Comparison of ENCODE assay signal across 9 cellular contexts in the genomic region with DNA sequence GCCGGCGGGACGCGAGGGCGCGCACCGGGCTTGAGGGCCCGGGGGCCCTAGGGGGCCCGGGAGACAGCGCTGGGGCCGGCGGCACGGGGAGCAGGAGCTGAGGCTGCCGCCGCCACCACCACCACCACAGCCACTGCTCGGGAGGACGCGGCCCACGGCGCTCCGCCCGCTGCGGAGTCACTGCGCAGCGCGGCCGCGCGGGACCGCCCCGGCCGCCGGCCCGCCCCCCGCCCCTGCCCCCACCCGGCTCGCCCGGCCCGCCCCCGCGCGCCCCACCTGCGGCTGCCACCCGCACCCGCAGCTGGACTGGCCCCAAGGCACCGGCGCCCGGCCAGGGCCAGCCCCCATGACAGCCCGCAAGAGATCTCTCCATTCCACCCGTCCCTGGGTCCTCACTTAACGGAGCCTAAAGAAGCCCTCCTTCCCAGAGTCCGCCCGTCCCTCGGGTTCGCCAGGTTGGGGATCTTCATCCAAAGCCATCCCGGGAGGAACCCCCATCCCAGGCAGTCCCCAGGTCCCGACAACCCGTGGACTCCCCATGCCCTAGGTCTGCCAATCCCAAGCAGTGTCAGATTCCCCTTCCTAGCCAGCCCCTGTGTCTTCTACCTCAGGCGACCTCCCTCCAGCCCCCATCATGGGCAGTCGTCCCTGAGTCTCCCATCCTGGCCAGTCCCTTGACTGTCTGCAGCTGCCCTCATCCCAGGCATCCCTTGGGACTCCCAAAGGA. TPM values are rescaled to one million over a fixed set of nuclear protein-coding genes. Genes with fewer than 3 reads are reported as not detected.
A peak's percentile ranks its signal among the peaks of the same experiment; 100 is the strongest.
DNase-seq lines count a peak whose midpoint lies in the region; ATAC-seq, FAIRE-seq and TF ChIP-seq lines count a peak whose summit lies in the region.
"Had no signal": no experiment of that assay in that cellular context is flagged by ENCODE, and none has a peak within 500 bp of the region (broad histone marks: within the 10 kb centered on the region; RNA-seq: fewer than 3 reads in every experiment).

No MANE protein-coding gene starts in this region.

- H4K12ac ChIP-seq in trophoblast cell (ENCODE audit: low read depth, low read length): no peak overlapping the region

- no peak overlapping the region for H3K23ac ChIP-seq in trophoblast cell (ENCODE audit: low read length)

- ATAC-seq in GM19324 (IDR thresholded peaks at IDR 0.05; ENCODE audit: low FRiP score, unreplicated experiment) (no peak), HG03439 (IDR thresholded peaks at IDR 0.05; ENCODE audit: unreplicated experiment) (no peak), HG03039 (IDR thresholded peaks at IDR 0.05; ENCODE audit: unreplicated experiment) (no peak)

- no peak for FAIRE-seq in H54 (lab: Jason Lieb, UNC)
- no peak for FAIRE-seq in HTR-8/SVneo (lab: Jason Lieb, UNC)
- FAIRE-seq: islet of Langerhans had no signal

- H3K36me3 ChIP-seq in trophoblast cell (ENCODE audit: control insufficient read depth in 1 of 2, insufficient read depth in 2 of 2, low read length in 2 of 2): no peaks in the 10 kb centered on the region

- no peak overlapping the region for H3K18ac ChIP-seq in trophoblast cell (ENCODE audit: low read length)

- H3K9ac ChIP-seq in trophoblast cell (ENCODE audit: low read length): no peak overlapping the region

- H3K4me1 ChIP-seq in trophoblast cell (ENCODE audit: control insufficient read depth in 1 of 2, insufficient read depth in 2 of 2, low read length in 2 of 2): peaks cover 5 to 9% of the 10 kb centered on the region in 2 experiments

- no peak overlapping the region for H2AK5ac ChIP-seq in trophoblast cell (ENCODE audit: low read length)

- TF ChIP-seq CTCF in WI38 (IDR thresholded peaks at IDR 0.05; ENCODE audit: low read depth, low read length): no peak

- no peak overlapping the region for H3K27ac ChIP-seq in trophoblast cell (ENCODE audit: low read depth, low read length)

- peak overlapping the region; percentile 70 for H2AFZ ChIP-seq in trophoblast cell (ENCODE audit: insufficient read depth, low read length, poor library complexity)

- no peak overlapping the region for H2BK12ac ChIP-seq in trophoblast cell (ENCODE audit: low read length)

- H4K91ac ChIP-seq in trophoblast cell (ENCODE audit: low read depth, low read length): no peak overlapping the region

- no CpG with 5 or more reads among the region's 60 CpGs for WGBS in trophoblast cell (ENCODE audit: extremely low coverage, insufficient coverage, insufficient read length)

- peak; percentile 86 for TF ChIP-seq POLR2A in H54 (IDR thresholded peaks at IDR 0.05; ENCODE audit: low read depth, low read length)

- H3K14ac ChIP-seq in trophoblast cell (ENCODE audit: low read length): no peak overlapping the region

- H3K27me3 ChIP-seq in trophoblast cell (ENCODE audit: insufficient read depth, low read length): peaks cover 29% of the 10 kb centered on the region

- no peak overlapping the region for H2BK5ac ChIP-seq in trophoblast cell (ENCODE audit: low read depth, low read length, poor library complexity)

- H3K9me3 ChIP-seq in trophoblast cell (ENCODE audit: insufficient read depth, low read depth, low read length): peaks cover 2% of the 10 kb centered on the region

- no peak overlapping the region for H3K4ac ChIP-seq in trophoblast cell (ENCODE audit: low read depth, low read length)

- H3K79me2 ChIP-seq in trophoblast cell (ENCODE audit: control insufficient read depth, insufficient read depth, low read length, poor library complexity): no peaks in the 10 kb centered on the region

- no peak for DNase-seq in H54 (ENCODE audit: insufficient read length, low spot score)
- peak; percentile 8 for DNase-seq in glomerular visceral epithelial cell (ENCODE audit: extremely low spot score)
- DNase-seq in trophoblast cell: peak in 1 of 2 donors; percentile 27
- DNase-seq in HTR-8/SVneo (ENCODE audit: insufficient read length, low spot score): no peak

- H2BK120ac ChIP-seq in trophoblast cell (ENCODE audit: insufficient read depth, low read length, poor library complexity): no peak overlapping the region

- peak overlapping the region; percentile 81 for H3K4me2 ChIP-seq in trophoblast cell (ENCODE audit: low read length)

- H3K4me3 ChIP-seq in WI38 (ENCODE audit: low read depth, low read length): peak overlapping the region; percentile 47
- no peak overlapping the region for H3K4me3 ChIP-seq in trophoblast cell (ENCODE audit: low read depth, low read length)

- H4K8ac ChIP-seq in trophoblast cell (ENCODE audit: low read depth, low read length): no peak overlapping the region

- H3K79me1 ChIP-seq in trophoblast cell (ENCODE audit: low read length): no peaks in the 10 kb centered on the region

RNA-seq across cellular contexts. Expression of gene IQSEC2, which starts 40.0 kb away (rescaled TPM):
- polyA plus RNA-seq in trophoblast cell (2013): 3.1 and 3.7 TPM in 2 replicates
